1 cellular context compared by ENCODE assay signal in genomic region chr20:38434770-38435554, GRCh38.
TF ChIP-seq lines count a peak whose summit lies in the region.

SNHG17 (minus strand) TSS chr20:38435328.

TF ChIP-seq in K562, 482 proteins besides CTCF, POLR2A, EP300 and RAD21 (continued from another document and continues in another):
- TF ChIP-seq ZNF318 (IDR thresholded peaks at IDR 0.05; ENCODE audit: borderline replicate concordance in 1 of 2, low read depth in 1 of 2) (peak in 1 of 2 experiments; percentile 59; a peak in 1 of 4 replicates), ID3 (CRISPR knock-in tag; IDR thresholded peaks at IDR 0.05) (no peak), ID3 (tag; IDR thresholded peaks at IDR 0.05) (peak; percentile 81; the same call in 1 of the 2 replicates), ZNF146 (CRISPR knock-in tag; IDR thresholded peaks at IDR 0.05; ENCODE audit: unreplicated experiment) (no peak), TEAD1 (CRISPR knock-in tag; IDR thresholded peaks at IDR 0.05) (peak in 1 of 2 experiments; percentile 92; a peak in 1 of 4 replicates), HIVEP1 (CRISPR knock-in tag; IDR thresholded peaks at IDR 0.05) (no peak), RBM14 (IDR thresholded peaks at IDR 0.05; ENCODE audit: borderline replicate concordance, insufficient read depth, low read depth, low read length) (peak; percentile 53; the same call in 1 of the 2 replicates), ZC3H4 (CRISPR knock-in tag; IDR thresholded peaks at IDR 0.05; ENCODE audit: borderline replicate concordance) (no peak), HDAC2 (IDR thresholded peaks at IDR 0.05) (peak; percentile 88), MEF2D (tag; conservative IDR thresholded peaks at IDR 0.05; ENCODE audit: low read depth) (no peak), TGIF2 (CRISPR knock-in tag; IDR thresholded peaks at IDR 0.05) (peak; percentile 81; the same call in 1 of the 2 replicates), ZBTB5 (IDR thresholded peaks at IDR 0.05) (no peak), MCM2 (IDR thresholded peaks at IDR 0.05; ENCODE audit: low read depth) (no peak), STAT5A (IDR thresholded peaks at IDR 0.05; ENCODE audit: borderline replicate concordance, low read length) (peak; percentile 75; the same call in 1 of the 2 replicates), EZH2 (IDR thresholded peaks at IDR 0.05; ENCODE audit: borderline replicate concordance, low read depth, low read length) (no peak), PTBP1 (IDR thresholded peaks at IDR 0.05; ENCODE audit: low read depth, low read length) (no peak), RNF219 (CRISPR knock-in tag; IDR thresholded peaks at IDR 0.05) (no peak), POLR3G (IDR thresholded peaks at IDR 0.05; ENCODE audit: extremely low read depth, insufficient read length, insufficient replicate concordance) (no peak), ZNF75A (CRISPR knock-in tag; IDR thresholded peaks at IDR 0.05) (no peak), SMARCC2 (IDR thresholded peaks at IDR 0.05; ENCODE audit: low read depth) (no peak), GATA2 (CRISPR knock-in tag; IDR thresholded peaks at IDR 0.05) (no peak; the same call in 1 of the 2 replicates), RBM15 (IDR thresholded peaks at IDR 0.05; ENCODE audit: insufficient read depth, low read length) (0 out of 2 replicates have a peak, but pooled peaks have one; percentile 88), MCM7 (IDR thresholded peaks at IDR 0.05) (no peak), MTA3 (IDR thresholded peaks at IDR 0.05; ENCODE audit: borderline replicate concordance) (peak; percentile 97), ZNF263 (CRISPR knock-in tag; IDR thresholded peaks at IDR 0.05; ENCODE audit: borderline replicate concordance) (peak; percentile 83), THAP12 (CRISPR knock-in tag; IDR thresholded peaks at IDR 0.05) (peak; percentile 100), PTRF (tag; IDR thresholded peaks at IDR 0.05) (no peak), FOXK1 (CRISPR knock-in tag; IDR thresholded peaks at IDR 0.05; ENCODE audit: borderline replicate concordance) (peak; percentile 94), NR2C2 (CRISPR knock-in tag; IDR thresholded peaks at IDR 0.05) (peak; percentile 82), NR2C2 (tag; IDR thresholded peaks at IDR 0.05) (peak; percentile 60), U2AF2 (optimal IDR thresholded peaks at IDR 0.05; ENCODE audit: low read depth, low read length) (no peak)
- TF ChIP-seq, protein P1, sequence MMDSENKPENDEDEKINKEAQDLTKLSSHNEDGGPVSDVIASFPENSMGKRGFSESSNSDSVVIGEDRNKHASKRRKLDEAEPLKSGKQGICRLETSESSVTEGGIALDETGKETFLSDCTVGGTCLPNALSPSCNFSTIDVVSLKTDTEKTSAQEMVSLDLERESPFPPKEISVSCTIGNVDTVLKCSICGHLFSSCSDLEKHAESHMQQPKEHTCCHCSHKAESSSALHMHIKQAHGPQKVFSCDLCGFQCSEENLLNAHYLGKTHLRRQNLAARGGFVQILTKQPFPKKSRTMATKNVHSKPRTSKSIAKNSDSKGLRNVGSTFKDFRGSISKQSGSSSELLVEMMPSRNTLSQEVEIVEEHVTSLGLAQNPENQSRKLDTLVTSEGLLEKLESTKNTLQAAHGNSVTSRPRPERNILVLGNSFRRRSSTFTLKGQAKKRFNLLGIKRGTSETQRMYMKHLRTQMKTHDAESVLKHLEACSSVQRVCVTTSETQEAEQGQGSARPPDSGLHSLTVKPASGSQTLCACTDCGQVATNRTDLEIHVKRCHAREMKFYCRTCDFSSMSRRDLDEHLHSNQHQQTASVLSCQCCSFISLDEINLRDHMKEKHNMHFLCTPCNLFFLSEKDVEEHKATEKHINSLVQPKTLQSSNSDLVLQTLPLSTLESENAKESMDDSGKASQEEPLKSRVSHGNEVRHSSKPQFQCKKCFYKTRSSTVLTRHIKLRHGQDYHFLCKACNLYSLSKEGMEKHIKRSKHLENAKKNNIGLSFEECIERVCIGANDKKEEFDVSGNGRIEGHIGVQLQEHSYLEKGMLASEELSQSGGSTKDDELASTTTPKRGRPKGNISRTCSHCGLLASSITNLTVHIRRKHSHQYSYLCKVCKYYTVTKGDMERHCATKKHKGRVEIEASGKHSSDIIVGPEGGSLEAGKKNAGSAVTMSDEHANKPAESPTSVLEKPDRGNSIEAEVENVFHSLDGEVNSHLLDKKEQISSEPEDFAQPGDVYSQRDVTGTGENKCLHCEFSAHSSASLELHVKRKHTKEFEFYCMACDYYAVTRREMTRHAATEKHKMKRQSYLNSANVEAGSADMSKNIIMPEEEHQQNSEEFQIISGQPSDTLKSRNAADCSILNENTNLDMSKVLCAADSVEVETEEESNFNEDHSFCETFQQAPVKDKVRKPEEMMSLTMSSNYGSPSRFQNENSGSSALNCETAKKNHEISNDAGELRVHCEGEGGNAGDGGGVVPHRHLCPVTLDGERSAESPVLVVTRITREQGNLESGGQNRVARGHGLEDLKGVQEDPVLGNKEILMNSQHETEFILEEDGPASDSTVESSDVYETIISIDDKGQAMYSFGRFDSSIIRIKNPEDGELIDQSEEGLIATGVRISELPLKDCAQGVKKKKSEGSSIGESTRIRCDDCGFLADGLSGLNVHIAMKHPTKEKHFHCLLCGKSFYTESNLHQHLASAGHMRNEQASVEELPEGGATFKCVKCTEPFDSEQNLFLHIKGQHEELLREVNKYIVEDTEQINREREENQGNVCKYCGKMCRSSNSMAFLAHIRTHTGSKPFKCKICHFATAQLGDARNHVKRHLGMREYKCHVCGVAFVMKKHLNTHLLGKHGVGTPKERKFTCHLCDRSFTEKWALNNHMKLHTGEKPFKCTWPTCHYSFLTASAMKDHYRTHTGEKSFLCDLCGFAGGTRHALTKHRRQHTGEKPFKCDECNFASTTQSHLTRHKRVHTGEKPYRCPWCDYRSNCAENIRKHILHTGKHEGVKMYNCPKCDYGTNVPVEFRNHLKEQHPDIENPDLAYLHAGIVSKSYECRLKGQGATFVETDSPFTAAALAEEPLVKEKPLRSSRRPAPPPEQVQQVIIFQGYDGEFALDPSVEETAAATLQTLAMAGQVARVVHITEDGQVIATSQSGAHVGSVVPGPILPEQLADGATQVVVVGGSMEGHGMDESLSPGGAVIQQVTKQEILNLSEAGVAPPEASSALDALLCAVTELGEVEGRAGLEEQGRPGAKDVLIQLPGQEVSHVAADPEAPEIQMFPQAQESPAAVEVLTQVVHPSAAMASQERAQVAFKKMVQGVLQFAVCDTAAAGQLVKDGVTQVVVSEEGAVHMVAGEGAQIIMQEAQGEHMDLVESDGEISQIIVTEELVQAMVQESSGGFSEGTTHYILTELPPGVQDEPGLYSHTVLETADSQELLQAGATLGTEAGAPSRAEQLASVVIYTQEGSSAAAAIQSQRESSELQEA (IDR thresholded peaks at IDR 0.05; ENCODE audit: low read depth): peak; percentile 80
- TF ChIP-seq, protein P2, sequence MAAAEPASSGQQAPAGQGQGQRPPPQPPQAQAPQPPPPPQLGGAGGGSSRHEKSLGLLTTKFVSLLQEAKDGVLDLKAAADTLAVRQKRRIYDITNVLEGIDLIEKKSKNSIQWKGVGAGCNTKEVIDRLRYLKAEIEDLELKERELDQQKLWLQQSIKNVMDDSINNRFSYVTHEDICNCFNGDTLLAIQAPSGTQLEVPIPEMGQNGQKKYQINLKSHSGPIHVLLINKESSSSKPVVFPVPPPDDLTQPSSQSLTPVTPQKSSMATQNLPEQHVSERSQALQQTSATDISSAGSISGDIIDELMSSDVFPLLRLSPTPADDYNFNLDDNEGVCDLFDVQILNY (CRISPR knock-in tag; IDR thresholded peaks at IDR 0.05): peak; percentile 97
